ENCODE assay signal across 1 cellular context in genomic region chrX:111680988-111681779, GRCh38.
TF ChIP-seq lines count a peak whose summit lies in the region.

TSS of gene ALG13 (plus strand) at chrX:111681170. CDS start at chrX:111681219, 49 bp downstream.

TF ChIP-seq in K562, 482 proteins besides CTCF, POLR2A, EP300 and RAD21 (continued from another document and continues in another):
- TF ChIP-seq ELF1 (tag; IDR thresholded peaks at IDR 0.05) (peak; percentile 43; the same call in 1 of the 2 replicates), GABPB1 (CRISPR knock-in tag; IDR thresholded peaks at IDR 0.05) (peak; percentile 97), GTF2F1 (IDR thresholded peaks at IDR 0.05; ENCODE audit: low read depth, low read length) (no peak), SUPT5H (IDR thresholded peaks at IDR 0.05) (peak; percentile 94), SPI1 (IDR thresholded peaks at IDR 0.05; ENCODE audit: borderline replicate concordance, low read depth, low read length) (no peak), ZNF561 (CRISPR knock-in tag; conservative IDR thresholded peaks at IDR 0.05) (no peak), GABPB2 (CRISPR knock-in tag; conservative IDR thresholded peaks at IDR 0.05) (no peak), NFE2L1 (tag; IDR thresholded peaks at IDR 0.05; ENCODE audit: borderline replicate concordance, low read depth) (no peak), SAP30 (IDR thresholded peaks at IDR 0.05; ENCODE audit: borderline replicate concordance, insufficient read depth, low read depth, low read length, poor library complexity, severe bottlenecking) (peak; percentile 23), BCLAF1 (IDR thresholded peaks at IDR 0.05; ENCODE audit: borderline replicate concordance in 1 of 2, control insufficient read depth in 1 of 2, low read depth in 2 of 2, low read length in 1 of 2) (0 out of 4 replicates have a peak, but pooled peaks of 1 of the 2 experiments have one; percentile 6), RBM22 (IDR thresholded peaks at IDR 0.05; ENCODE audit: low read depth, low read length, poor library complexity, severe bottlenecking) (peak; percentile 76), NR4A1 (CRISPR knock-in tag; IDR thresholded peaks at IDR 0.05) (no peak), NR4A1 (tag; IDR thresholded peaks at IDR 0.05) (peak; percentile 73; the same call in 1 of the 2 replicates), ARID1B (IDR thresholded peaks at IDR 0.05) (peak; percentile 49; the same call in 1 of the 2 replicates), TFAM (CRISPR knock-in tag; conservative IDR thresholded peaks at IDR 0.05) (no peak), NRF1 (conservative IDR thresholded peaks at IDR 0.05 in 1 of 2, IDR thresholded peaks at IDR 0.05 in 1 of 2) (peak; percentile 35 to 45), TRIM28 (IDR thresholded peaks at IDR 0.05) (0 out of 2 replicates have a peak, but pooled peaks have one; percentile 37), ARID4B (CRISPR knock-in tag; IDR thresholded peaks at IDR 0.05) (no peak; the same call in 1 of the 2 replicates), IRF9 (tag; IDR thresholded peaks at IDR 0.05) (peak; percentile 58; the same call in 1 of the 2 replicates), SIN3B (IDR thresholded peaks at IDR 0.05; ENCODE audit: low read depth) (peak; percentile 17; the same call in 1 of the 2 replicates), POU5F1 (IDR thresholded peaks at IDR 0.05; ENCODE audit: borderline replicate concordance, low read depth, low read length, partially characterized antibody) (no peak), KDM1A (IDR thresholded peaks at IDR 0.05) (no peak), CEBPB (tag; IDR thresholded peaks at IDR 0.05) (peak; percentile 96), TRIM24 (IDR thresholded peaks at IDR 0.05) (peak in 1 of 2 experiments; percentile 34; a peak in 1 of 4 replicates), THRA (IDR thresholded peaks at IDR 0.05) (no peak), ATF6 (CRISPR knock-in tag; IDR thresholded peaks at IDR 0.05) (no peak), CCNT2 (IDR thresholded peaks at IDR 0.05; ENCODE audit: borderline replicate concordance, extremely low read depth, insufficient read length, low read depth, low read length) (peak; percentile 15), AFF4 (CRISPR knock-in tag; IDR thresholded peaks at IDR 0.05) (0 out of 2 replicates have a peak, but pooled peaks have one; percentile 46), NCOR1 (IDR thresholded peaks at IDR 0.05) (peak; percentile 25; the same call in 1 of the 2 replicates), ETV5 (CRISPR knock-in tag; IDR thresholded peaks at IDR 0.05; ENCODE audit: low read depth) (peak; percentile 95), CREB1 (IDR thresholded peaks at IDR 0.05) (peak; percentile 88), CREB1 (CRISPR knock-in tag; IDR thresholded peaks at IDR 0.05) (peak; percentile 93), FOSL1 (tag; conservative IDR thresholded peaks at IDR 0.05) (peak; percentile 68), TBP (optimal IDR thresholded peaks at IDR 0.05; ENCODE audit: low read depth, low read length) (peak; percentile 63), CEBPG (CRISPR knock-in tag; IDR thresholded peaks at IDR 0.05) (peak; percentile 96), CEBPG (tag; conservative IDR thresholded peaks at IDR 0.05 in 1 of 2, IDR thresholded peaks at IDR 0.05 in 1 of 2) (peak; percentile 95 to 96), ZNF77 (CRISPR knock-in tag; IDR thresholded peaks at IDR 0.05) (no peak), CBX1 (IDR thresholded peaks at IDR 0.05; ENCODE audit: low read depth) (peak; percentile 70; the same call in 1 of the 2 replicates), POLR2B (IDR thresholded peaks at IDR 0.05; ENCODE audit: low read depth, partially characterized antibody) (peak; percentile 87), ZNF644 (tag; IDR thresholded peaks at IDR 0.05; ENCODE audit: low read depth) (peak; percentile 65; the same call in 1 of the 2 replicates), MYC (IDR thresholded peaks at IDR 0.05; ENCODE audit: low read depth, low read length) (peak; percentile 99), MYC (CRISPR knock-in tag; IDR thresholded peaks at IDR 0.05; ENCODE audit: borderline replicate concordance, low read depth) (peak; percentile 95), CBX3 (IDR thresholded peaks at IDR 0.05; ENCODE audit: borderline replicate concordance in 1 of 2, low read length in 2 of 2) (0 out of 3 replicates have a peak, but pooled peaks of 1 of the 2 experiments have one; percentile 58), MBD2 (IDR thresholded peaks at IDR 0.05; ENCODE audit: borderline replicate concordance, low read depth) (peak; percentile 71; the same call in 1 of the 2 replicates), CTCFL (IDR thresholded peaks at IDR 0.05; ENCODE audit: borderline replicate concordance, insufficient read depth, low read depth, low read length, poor library complexity, severe bottlenecking) (peak; percentile 86), BHLHE40 (IDR thresholded peaks at IDR 0.05; ENCODE audit: low read length) (peak; percentile 51; the same call in 1 of the 2 replicates), POLR2AphosphoS5 (IDR thresholded peaks at IDR 0.05; ENCODE audit: control insufficient read depth, insufficient read depth, low read depth, low read length) (peak; percentile 65)
